8 cellular contexts compared by ENCODE assay signal in genomic region chr19:37217855-37218591, GRCh38. TPM values are rescaled to one million over a fixed set of nuclear protein-coding genes. Genes with fewer than 3 reads are reported as not detected.
DNase-seq lines count a peak whose midpoint lies in the region; ATAC-seq and TF ChIP-seq lines count a peak whose summit lies in the region.

Gene ZNF383, plus strand, starts transcription at chr19:37218214. Its CDS starts 12,240 bp downstream, at chr19:37230454.

- DNase-seq in NCI-H2196 (lab: John Stamatoyannopoulos, UW; ENCODE audit: unreplicated experiment) = peak; percentile 81
- DNase-seq in WTC11 (ENCODE audit: low spot score) = peak; percentile 92
- peak; percentile 89 to 91 for DNase-seq in cardiac fibroblast (ENCODE audit: low read depth in 2 of 2)
- peak; percentile 91 for DNase-seq in iris pigment epithelial cell (ENCODE audit: low read depth)
- DNase-seq in stimulated activated CD4-positive, alpha-beta T cell treated with anti-CD3 and anti-CD28 coated beads, Interleukin-12 subunit alpha, Interleukin-12 subunit beta, amount 100 ng/mL, for 24 hours (ENCODE audit: low read depth in 2 of 2) = peak; percentile 75

- TF ChIP-seq CTCF in WTC11 (IDR thresholded peaks at IDR 0.05) (no peak), cardiac fibroblast (IDR thresholded peaks at IDR 0.05; ENCODE audit: low read depth, low read length) (no peak)

- H3K79me2 ChIP-seq in ACC112 (ENCODE audit: control insufficient read depth, insufficient read depth, low read length, unreplicated experiment) = peaks cover 17% of the 10 kb centered on the region

- peak within 1 kb of the TSS; percentile 99 for H2AFZ ChIP-seq in ACC112 (ENCODE audit: low read length, unreplicated experiment)

- H3K9me3 Mint-ChIP-seq in WTC11 = peaks cover 5% of the 10 kb centered on the region; the same call in 1 of the 2 replicates

- CTCF ChIA-PET in WTC11 (lab: Charles Lee) = interaction anchor here (1.3 kb wide), 1 partner anchor 250 kb away, joined by 6 read pairs; the partner anchor contains the start of gene ZNF569

- H3K4me1 ChIP-seq in ACC112 (ENCODE audit: control insufficient read depth, insufficient read depth, low read length, unreplicated experiment) = no peaks in the 10 kb centered on the region

- peaks cover 9% of the 10 kb centered on the region for H3K4me1 Mint-ChIP-seq in WTC11

- H3K36me3 Mint-ChIP-seq in WTC11 = peaks cover 9% of the 10 kb centered on the region

- H3K27me3 ChIP-seq in ACC112 (ENCODE audit: insufficient read depth, low read length) = no peaks in the 10 kb centered on the region

- POLR2A ChIA-PET in WTC11 (lab: Charles Lee) = interaction anchor here (1.0 to 1.1 kb wide), 2 partner anchors 245 to 377 kb away, joined by 3 read pairs; partner anchors contain the start of genes ZNF540 and ZNF571

- peak within 1 kb of the TSS; percentile 52 for H3K27ac ChIP-seq in ACC112 (ENCODE audit: low read depth, low read length)

- H3K4me3 ChIP-seq in ACC112 (ENCODE audit: low read depth, low read length) (peak within 1 kb of the TSS; percentile 87), cardiac fibroblast (replicated peaks in 1 of 2; ENCODE audit: low read depth in 2 of 2, low read length in 2 of 2) (peak within 1 kb of the TSS; percentile 85 to 98)

- peak within 1 kb of the TSS; percentile 99 for H3K27ac Mint-ChIP-seq in WTC11

- peak within 1 kb of the TSS; percentile 98 for H3K4me3 Mint-ChIP-seq in WTC11

- peaks cover 4% of the 10 kb centered on the region for H3K36me3 ChIP-seq in ACC112 (ENCODE audit: insufficient read depth, low read length)

- ATAC-seq in GM18873 (IDR thresholded peaks at IDR 0.05; ENCODE audit: low FRiP score, unreplicated experiment) = peak; percentile 69
- peak; percentile 85 for ATAC-seq in HG03135 (IDR thresholded peaks at IDR 0.05; ENCODE audit: unreplicated experiment)
- peak; percentile 98 for ATAC-seq in WTC11

- 0 out of 2 replicates have a peak, but pooled peaks cover 4% of the 10 kb centered on the region for H3K27me3 Mint-ChIP-seq in WTC11 (ENCODE audit: low read depth)

TF ChIP-seq in WTC11, 78 proteins besides CTCF, POLR2A, EP300 and RAD21 (continues in another document):
- TF ChIP-seq FOXK1 (CRISPR knock-in tag; IDR thresholded peaks at IDR 0.05) (peak; percentile 96), GABPB1 (CRISPR knock-in tag; IDR thresholded peaks at IDR 0.05) (peak; percentile 59; the same call in 1 of the 2 replicates), CREM (CRISPR knock-in tag; IDR thresholded peaks at IDR 0.05) (peak; percentile 83), SP1 (CRISPR knock-in tag; conservative IDR thresholded peaks at IDR 0.05) (peak; percentile 58; the same call in 1 of the 2 replicates), PRRX2 (CRISPR knock-in tag; IDR thresholded peaks at IDR 0.05) (no peak), E2F1 (CRISPR knock-in tag; IDR thresholded peaks at IDR 0.05) (no peak), NFE2L1 (CRISPR knock-in tag; IDR thresholded peaks at IDR 0.05) (0 out of 2 replicates have a peak, but pooled peaks have one; percentile 17), ZNF138 (CRISPR knock-in tag; conservative IDR thresholded peaks at IDR 0.05) (no peak), ZNF121 (CRISPR knock-in tag; IDR thresholded peaks at IDR 0.05) (no peak), CREB1 (CRISPR knock-in tag; IDR thresholded peaks at IDR 0.05) (no peak), TEAD1 (CRISPR knock-in tag; IDR thresholded peaks at IDR 0.05) (0 out of 2 replicates have a peak, but pooled peaks have one; percentile 49), MYBL2 (CRISPR knock-in tag; IDR thresholded peaks at IDR 0.05) (0 out of 2 replicates have a peak, but pooled peaks have one; percentile 41), SMAD4 (CRISPR knock-in tag; IDR thresholded peaks at IDR 0.05) (0 out of 2 replicates have a peak, but pooled peaks have one; percentile 56), ZNF532 (CRISPR knock-in tag; IDR thresholded peaks at IDR 0.05; ENCODE audit: borderline replicate concordance) (peak; percentile 25; the same call in 1 of the 2 replicates)
- TF ChIP-seq, protein P1, sequence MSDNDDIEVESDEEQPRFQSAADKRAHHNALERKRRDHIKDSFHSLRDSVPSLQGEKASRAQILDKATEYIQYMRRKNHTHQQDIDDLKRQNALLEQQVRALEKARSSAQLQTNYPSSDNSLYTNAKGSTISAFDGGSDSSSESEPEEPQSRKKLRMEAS (CRISPR knock-in tag; IDR thresholded peaks at IDR 0.05) = peak; percentile 76
- TF ChIP-seq, protein P2, sequence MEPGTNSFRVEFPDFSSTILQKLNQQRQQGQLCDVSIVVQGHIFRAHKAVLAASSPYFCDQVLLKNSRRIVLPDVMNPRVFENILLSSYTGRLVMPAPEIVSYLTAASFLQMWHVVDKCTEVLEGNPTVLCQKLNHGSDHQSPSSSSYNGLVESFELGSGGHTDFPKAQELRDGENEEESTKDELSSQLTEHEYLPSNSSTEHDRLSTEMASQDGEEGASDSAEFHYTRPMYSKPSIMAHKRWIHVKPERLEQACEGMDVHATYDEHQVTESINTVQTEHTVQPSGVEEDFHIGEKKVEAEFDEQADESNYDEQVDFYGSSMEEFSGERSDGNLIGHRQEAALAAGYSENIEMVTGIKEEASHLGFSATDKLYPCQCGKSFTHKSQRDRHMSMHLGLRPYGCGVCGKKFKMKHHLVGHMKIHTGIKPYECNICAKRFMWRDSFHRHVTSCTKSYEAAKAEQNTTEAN (CRISPR knock-in tag; IDR thresholded peaks at IDR 0.05) = peak; percentile 66; the same call in 1 of the 2 replicates
- TF ChIP-seq, protein P3, sequence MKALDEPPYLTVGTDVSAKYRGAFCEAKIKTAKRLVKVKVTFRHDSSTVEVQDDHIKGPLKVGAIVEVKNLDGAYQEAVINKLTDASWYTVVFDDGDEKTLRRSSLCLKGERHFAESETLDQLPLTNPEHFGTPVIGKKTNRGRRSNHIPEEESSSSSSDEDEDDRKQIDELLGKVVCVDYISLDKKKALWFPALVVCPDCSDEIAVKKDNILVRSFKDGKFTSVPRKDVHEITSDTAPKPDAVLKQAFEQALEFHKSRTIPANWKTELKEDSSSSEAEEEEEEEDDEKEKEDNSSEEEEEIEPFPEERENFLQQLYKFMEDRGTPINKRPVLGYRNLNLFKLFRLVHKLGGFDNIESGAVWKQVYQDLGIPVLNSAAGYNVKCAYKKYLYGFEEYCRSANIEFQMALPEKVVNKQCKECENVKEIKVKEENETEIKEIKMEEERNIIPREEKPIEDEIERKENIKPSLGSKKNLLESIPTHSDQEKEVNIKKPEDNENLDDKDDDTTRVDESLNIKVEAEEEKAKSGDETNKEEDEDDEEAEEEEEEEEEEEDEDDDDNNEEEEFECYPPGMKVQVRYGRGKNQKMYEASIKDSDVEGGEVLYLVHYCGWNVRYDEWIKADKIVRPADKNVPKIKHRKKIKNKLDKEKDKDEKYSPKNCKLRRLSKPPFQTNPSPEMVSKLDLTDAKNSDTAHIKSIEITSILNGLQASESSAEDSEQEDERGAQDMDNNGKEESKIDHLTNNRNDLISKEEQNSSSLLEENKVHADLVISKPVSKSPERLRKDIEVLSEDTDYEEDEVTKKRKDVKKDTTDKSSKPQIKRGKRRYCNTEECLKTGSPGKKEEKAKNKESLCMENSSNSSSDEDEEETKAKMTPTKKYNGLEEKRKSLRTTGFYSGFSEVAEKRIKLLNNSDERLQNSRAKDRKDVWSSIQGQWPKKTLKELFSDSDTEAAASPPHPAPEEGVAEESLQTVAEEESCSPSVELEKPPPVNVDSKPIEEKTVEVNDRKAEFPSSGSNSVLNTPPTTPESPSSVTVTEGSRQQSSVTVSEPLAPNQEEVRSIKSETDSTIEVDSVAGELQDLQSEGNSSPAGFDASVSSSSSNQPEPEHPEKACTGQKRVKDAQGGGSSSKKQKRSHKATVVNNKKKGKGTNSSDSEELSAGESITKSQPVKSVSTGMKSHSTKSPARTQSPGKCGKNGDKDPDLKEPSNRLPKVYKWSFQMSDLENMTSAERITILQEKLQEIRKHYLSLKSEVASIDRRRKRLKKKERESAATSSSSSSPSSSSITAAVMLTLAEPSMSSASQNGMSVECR (CRISPR knock-in tag; IDR thresholded peaks at IDR 0.05; ENCODE audit: borderline replicate concordance) = peak; percentile 69; the same call in 1 of the 2 replicates

RNA-seq across cellular contexts. Expression of gene ZNF383, which starts in this region (rescaled TPM):
- total RNA-seq in WTC11 (2021) = 5.4 to 6.7 TPM (median 5.8 TPM) in 3 replicates

Comparison
In these comparisons a context has a peak if more than half of its experiments do, and no peak if none do; other contexts are left out.
1. Peak in every context shown above with its lines: DNase-seq, ATAC-seq, H3K4me3 ChIP-seq and H3K27ac ChIP-seq.